Comparison of ENCODE assay signal across 1 cellular context in the genomic region with DNA sequence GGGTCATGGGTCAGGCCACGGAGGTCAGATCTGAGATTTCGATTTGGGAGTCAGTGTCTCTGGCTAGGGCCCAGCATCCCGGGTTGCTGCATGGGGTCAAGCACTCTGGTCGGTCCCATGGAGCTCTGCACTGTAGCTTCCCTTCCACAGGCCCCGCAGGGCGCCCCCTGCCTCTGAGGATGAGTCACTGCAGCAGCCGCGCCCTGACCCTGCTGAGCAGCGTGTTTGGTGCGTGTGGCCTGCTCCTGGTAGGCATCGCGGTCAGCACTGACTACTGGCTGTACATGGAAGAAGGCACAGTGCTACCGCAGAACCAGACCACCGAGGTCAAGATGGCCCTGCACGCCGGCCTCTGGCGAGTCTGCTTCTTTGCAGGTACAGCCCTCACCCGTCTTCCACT.
TF ChIP-seq lines count a peak whose summit lies in the region.

No MANE protein-coding gene starts in this region.

TF ChIP-seq in H1, 55 proteins besides CTCF, POLR2A, EP300 and RAD21:
- TF ChIP-seq KDM1A (IDR thresholded peaks at IDR 0.05; ENCODE audit: borderline replicate concordance, low read length) (peak; percentile 56; the same call in 1 of the 2 replicates), ASH2L (IDR thresholded peaks at IDR 0.05; ENCODE audit: low read length) (no peak), CREB1 (IDR thresholded peaks at IDR 0.05) (peak; percentile 55), PHF8 (conservative IDR thresholded peaks at IDR 0.05; ENCODE audit: low read depth, low read length) (no peak), YY1 (IDR thresholded peaks at IDR 0.05; ENCODE audit: low read depth, low read length) (no peak), MAX (IDR thresholded peaks at IDR 0.05) (peak; percentile 56), RBBP5 (IDR thresholded peaks at IDR 0.05; ENCODE audit: borderline replicate concordance, low read depth, low read length) (no peak), JUND (IDR thresholded peaks at IDR 0.05; ENCODE audit: low read length) (peak; percentile 83; the same call in 1 of the 2 replicates), BACH1 (IDR thresholded peaks at IDR 0.05; ENCODE audit: low read length) (0 out of 2 replicates have a peak, but pooled peaks have one; percentile 12), POU5F1 (IDR thresholded peaks at IDR 0.05; ENCODE audit: low read depth, low read length) (no peak), SP4 (IDR thresholded peaks at IDR 0.05; ENCODE audit: low read length) (no peak), CEBPB (IDR thresholded peaks at IDR 0.05; ENCODE audit: low read depth, low read length) (no peak)
